In the genomic region with DNA sequence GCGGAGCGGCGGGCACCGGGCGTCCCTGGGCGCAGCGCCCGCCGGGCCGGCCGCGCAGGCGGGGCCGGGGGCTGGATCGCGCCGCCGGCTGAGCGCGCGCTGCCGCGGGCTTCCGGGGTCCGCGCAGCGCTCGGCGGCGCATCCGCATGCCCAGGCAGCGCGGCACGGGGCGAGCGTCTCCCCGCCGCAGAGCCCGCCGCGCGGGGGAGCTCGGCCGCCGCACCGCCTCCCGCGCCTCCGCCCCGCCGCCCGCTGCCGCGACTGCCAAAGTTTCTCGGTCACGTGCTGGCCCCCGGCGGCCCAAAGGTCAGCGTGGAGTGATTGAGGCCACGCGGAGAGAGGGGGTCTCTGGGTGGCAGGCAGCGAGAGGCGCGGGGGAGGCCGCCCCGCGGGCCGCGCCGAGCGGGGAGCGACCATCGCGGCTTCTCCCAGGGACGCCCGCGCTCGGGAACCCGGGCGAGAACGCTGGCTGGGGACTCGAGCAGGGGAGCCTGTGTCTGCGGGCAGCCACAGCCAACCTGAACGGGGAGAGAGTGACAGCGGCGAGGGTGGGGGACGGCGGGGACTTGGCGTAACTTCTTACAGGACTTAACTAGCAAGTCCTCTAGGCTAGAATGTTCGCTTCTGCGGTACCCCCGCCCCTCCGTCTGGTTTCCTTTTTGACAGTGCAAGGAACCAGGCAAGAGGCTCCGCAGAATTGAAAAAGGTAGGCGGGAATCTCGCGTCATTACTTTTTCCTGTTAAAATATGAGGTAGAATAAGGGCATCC, we compare ENCODE assay signal across 9 cellular contexts. TPM values are rescaled to one million over a fixed set of nuclear protein-coding genes. Genes with fewer than 3 reads are reported as not detected.
A peak's percentile ranks its signal among the peaks of the same experiment; 100 is the strongest.
DNase-seq lines count a peak whose midpoint lies in the region; ATAC-seq, FAIRE-seq and TF ChIP-seq lines count a peak whose summit lies in the region.
"Had no signal": no experiment of that assay in that cellular context is flagged by ENCODE, and none has a peak within 500 bp of the region (broad histone marks: within the 10 kb centered on the region; RNA-seq: fewer than 3 reads in every experiment).

TSS of gene ILDR2 (minus strand) at position 180 of the 769 bp plus-strand sequence. CDS start 272 bp downstream, outside the sequence.

- peak within 1 kb of the TSS; percentile 13 for H3K27ac Mint-ChIP-seq in activated B cell treated with CpG ODN at 0.5 μM for 24 hours

- CTCF ChIA-PET in activated B cell treated with CpG ODN at 0.5 μM for 24 hours (lab: Charles Lee), result interaction anchor here (0.6 to 1.4 kb wide), 4 partner anchors 64 to 84 kb away, joined by 3 to 6 read pairs (median 4); no protein-coding TSS in a partner anchor

- peaks cover 74% of the 10 kb centered on the region for H3K4me1 ChIP-seq in Karpas-422 (ENCODE audit: low read length)

- peak within 1 kb of the TSS; percentile 80 for H2AFZ ChIP-seq in Karpas-422 (ENCODE audit: low read length)

- peak; percentile 70 for ATAC-seq in GM21515 (IDR thresholded peaks at IDR 0.05; ENCODE audit: unreplicated experiment)
- ATAC-seq in activated B cell treated with CpG ODN at 0.5 μM for 24 hours (ENCODE audit: low read depth), result peak; percentile 88

- H3K4me3 Mint-ChIP-seq in activated B cell treated with CpG ODN at 0.5 μM for 24 hours, result peak within 1 kb of the TSS; percentile 77

- H3K36me3 Mint-ChIP-seq in activated B cell treated with CpG ODN at 0.5 μM for 24 hours (ENCODE audit: low read depth), result no peaks in the 10 kb centered on the region

- TF ChIP-seq POLR2A in H54 (IDR thresholded peaks at IDR 0.05; ENCODE audit: low read depth, low read length), result no peak

- H3K4me1 Mint-ChIP-seq in activated B cell treated with CpG ODN at 0.5 μM for 24 hours, result peaks cover 15% of the 10 kb centered on the region

- no peaks in the 10 kb centered on the region for H3K27me3 ChIP-seq in Karpas-422 (ENCODE audit: low read length)

- no peaks in the 10 kb centered on the region for H3K9me2 ChIP-seq in Karpas-422 (replicated peaks; ENCODE audit: insufficient read depth, low read length)

- H3K79me2 ChIP-seq in Karpas-422 (ENCODE audit: low read length), result no peaks in the 10 kb centered on the region

- FAIRE-seq in D721Med (lab: Jason Lieb, UNC) (no peak), H54 (lab: Jason Lieb, UNC) (no peak)

- peak within 1 kb of the TSS; percentile 78 for H3K9ac ChIP-seq in Karpas-422 (ENCODE audit: low read length)

- no peaks in the 10 kb centered on the region for H3K9me3 Mint-ChIP-seq in activated B cell treated with CpG ODN at 0.5 μM for 24 hours

- H3K27ac ChIP-seq in Karpas-422 (ENCODE audit: low read length), result peak within 1 kb of the TSS; percentile 21; the same call in 1 of the 2 replicates
- H3K27ac ChIP-seq in caudate nucleus (ENCODE audit: low read depth, low read length), result peak within 1 kb of the TSS; percentile 46

- H3K4me3 ChIP-seq in Karpas-422 (ENCODE audit: low read length), result peak within 1 kb of the TSS; percentile 82

- TF ChIP-seq CTCF in D721Med (IDR thresholded peaks at IDR 0.05; ENCODE audit: insufficient read depth, missing control alignments) (peak; percentile 23), activated B cell treated with CpG ODN at 0.5 μM for 24 hours (IDR thresholded peaks at IDR 0.05) (no peak)

- DNase-seq in D721Med (ENCODE audit: insufficient read length, low spot score), result peak; percentile 56
- DNase-seq in Karpas-422, result peak; percentile 73
- peak; percentile 51 for DNase-seq in activated B cell treated with CpG ODN at 0.5 μM for 24 hours
- peak in 49 of 61 donors; percentile 15 to 87 (median 52) for DNase-seq in caudate nucleus (lab: John Stamatoyannopoulos, UW)
- DNase-seq in kidney glomerular epithelial cell (lab: John Stamatoyannopoulos, UW), result peak; percentile 11
- peak; percentile 36 to 70 (median 44) for DNase-seq in stimulated activated CD4-positive, alpha-beta T cell treated with anti-CD3 and anti-CD28 coated beads, Interleukin-1b, Interleukin-23, amount 100 ng/mL, for 24 hours (ENCODE audit: low read depth in 4 of 4, low spot score in 1 of 4)
- no peak for DNase-seq in H54 (ENCODE audit: insufficient read length, low spot score)

- no peaks in the 10 kb centered on the region for H3K36me3 ChIP-seq in Karpas-422 (ENCODE audit: insufficient read depth, low read length)

- no peaks in the 10 kb centered on the region for H3K9me3 ChIP-seq in Karpas-422 (ENCODE audit: low read length)

- H4K20me1 ChIP-seq in Karpas-422 (ENCODE audit: insufficient read depth, low read depth, low read length), result no peaks in the 10 kb centered on the region

- POLR2A ChIA-PET in activated B cell treated with CpG ODN at 0.5 μM for 24 hours (lab: Charles Lee), result interaction anchor here (0.5 kb wide), 1 partner anchor 19 kb away, joined by 5 read pairs; no protein-coding TSS in a partner anchor

- intact Hi-C loops in activated B cell treated with CpG ODN at 0.5 μM for 24 hours (cut with micrococcal nuclease), result loop anchor here (2.0 to 5.0 kb wide), 4 partner anchors 51 to 82 kb away; no protein-coding TSS in a partner anchor

- H3K27me3 Mint-ChIP-seq in activated B cell treated with CpG ODN at 0.5 μM for 24 hours, result peaks cover 37% of the 10 kb centered on the region

- H3K4me2 ChIP-seq in Karpas-422 (ENCODE audit: low read depth, low read length, poor library complexity, severe bottlenecking), result peak within 1 kb of the TSS; percentile 97

RNA-seq across cellular contexts. Expression of gene ILDR2, which starts in this region (rescaled TPM):
- total RNA-seq in Karpas-422 (2014; rRNA removed; shearing (Covaris generic); ENCODE audit: low replicate concordance), result 8.0 and 30.7 TPM in 2 replicates
- 1.00 and 1.2 TPM in 2 replicates for total RNA-seq in activated B cell treated with CpG ODN at 0.5 μM for 24 hours
- total RNA-seq: glomerular endothelial cell had no signal
